ENCODE assay signal across 20 cellular contexts in the genomic region with DNA sequence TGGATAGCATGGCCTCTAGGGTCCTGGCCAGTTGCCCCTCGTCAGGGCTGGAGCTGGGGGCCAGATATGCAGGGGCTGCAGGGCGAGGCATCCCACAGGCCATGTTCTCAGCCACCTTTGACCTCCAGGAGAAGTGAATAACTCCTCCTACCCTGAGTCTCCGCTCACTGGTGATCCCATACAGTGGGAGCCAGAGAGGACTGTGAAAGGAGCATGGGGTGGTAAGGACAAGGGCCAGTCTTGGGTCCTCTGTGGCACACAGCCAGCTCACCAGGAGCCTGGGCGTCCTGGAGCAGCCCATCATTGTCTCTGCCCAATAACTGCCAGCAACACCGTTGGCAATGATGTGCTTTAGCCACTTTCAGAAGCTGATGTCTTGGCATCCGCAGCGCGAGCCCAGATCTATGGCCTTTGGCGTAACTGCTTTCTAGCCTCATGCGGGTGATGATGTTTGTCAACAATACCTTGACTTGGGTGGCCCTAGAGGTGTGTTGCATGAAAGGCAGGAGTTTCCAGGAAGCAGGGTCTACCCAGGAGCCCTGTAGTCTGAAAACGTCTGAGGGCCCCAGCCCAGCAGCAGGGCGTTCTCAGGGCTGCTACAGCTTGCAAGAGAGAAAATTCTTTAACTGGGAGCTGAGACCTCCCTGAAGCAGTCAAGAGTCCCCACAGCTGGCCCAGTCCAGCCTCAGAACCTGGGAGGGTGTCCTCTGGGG.
"Had no signal": no experiment of that assay in that cellular context is flagged by ENCODE, and none has a peak within 500 bp of the region (broad histone marks: within the 10 kb centered on the region; RNA-seq: fewer than 3 reads in every experiment).

No MANE protein-coding gene starts in this region.

- H3K4me1 ChIP-seq: body of pancreas, right atrium auricular region had no signal

- H3K4me1 Mint-ChIP-seq: immature natural killer cell had no signal

- H3K9me3 ChIP-seq: body of pancreas, neutrophil, right atrium auricular region had no signal

- H3K36me3 Mint-ChIP-seq: activated naive CD4-positive, alpha-beta T cell treated with anti-CD3 and anti-CD28 coated beads, Interleukin-2, amount 50 U/mL, for 72 hours; naive thymus-derived CD8-positive, alpha-beta T cell; T-cell had no signal

- ATAC-seq: activated naive CD4-positive, alpha-beta T cell treated with anti-CD3 and anti-CD28 coated beads, Interleukin-2, amount 50 U/mL, for 72 hours; activated T-cell treated with anti-CD3 and anti-CD28 coated beads, Interleukin-2, amount 50 U/mL, for 4 hours; body of pancreas; naive thymus-derived CD8-positive, alpha-beta T cell; stimulated activated naive CD8-positive, alpha-beta T cell treated with anti-CD3 and anti-CD28 coated beads, Interleukin-15, Interleukin-2, amounts not matched to agents 100 U/mL and 50 U/mL, for 24 hours; T-cell had no signal

- H3K36me3 ChIP-seq: neutrophil, right atrium auricular region had no signal

- H3K9me3 Mint-ChIP-seq: activated naive CD4-positive, alpha-beta T cell treated with anti-CD3 and anti-CD28 coated beads, Interleukin-2, amount 50 U/mL, for 72 hours; activated T-cell treated with anti-CD3 and anti-CD28 coated beads, Interleukin-2, amount 50 U/mL, for 4 hours; immature natural killer cell; naive thymus-derived CD8-positive, alpha-beta T cell; T-cell had no signal

- H3K27ac ChIP-seq: body of pancreas, neutrophil, right atrium auricular region, SK-N-MC had no signal

- H3K4me3 ChIP-seq: body of pancreas, right atrium auricular region, SK-N-MC, smooth muscle cell had no signal

- H3K4me3 Mint-ChIP-seq: activated T-cell treated with anti-CD3 and anti-CD28 coated beads, Interleukin-2, amount 50 U/mL, for 4 hours; immature natural killer cell; naive thymus-derived CD8-positive, alpha-beta T cell; T-cell had no signal

- DNase-seq: activated CD4-positive, alpha-beta T cell treated with anti-CD3 and anti-CD28 coated beads for 1 hour; activated CD4-positive, alpha-beta T cell treated with anti-CD3 and anti-CD28 coated beads, Interleukin-2, amount 50 U/mL, for 4 hours; activated gamma-delta T cell; activated T-cell treated with anti-CD3 and anti-CD28 coated beads, Interleukin-2, amount 50 U/mL, for 4 hours; amygdala; central memory CD4-positive, alpha-beta T cell; cortex of kidney; effector CD8-positive, alpha-beta T cell; foreskin melanocyte; immature natural killer cell; stimulated activated naive CD8-positive, alpha-beta T cell treated with anti-CD3 and anti-CD28 coated beads, Interleukin-15, Interleukin-2, amounts not matched to agents 100 U/mL and 50 U/mL, for 24 hours; T-helper 9 cell had no signal

- H3K27ac Mint-ChIP-seq: activated naive CD4-positive, alpha-beta T cell treated with anti-CD3 and anti-CD28 coated beads, Interleukin-2, amount 50 U/mL, for 72 hours; immature natural killer cell; naive thymus-derived CD8-positive, alpha-beta T cell; T-cell had no signal

- H3K27me3 ChIP-seq: body of pancreas, right atrium auricular region had no signal
